Comparison of ENCODE assay signal across 9 cellular contexts in genomic region chr19:13986348-13986904, GRCh38. TPM values are rescaled to one million over a fixed set of nuclear protein-coding genes. Genes with fewer than 3 reads are reported as not detected.
DNase-seq lines count a peak whose midpoint lies in the region; ATAC-seq, FAIRE-seq and TF ChIP-seq lines count a peak whose summit lies in the region.
"Had no signal": no experiment of that assay in that cellular context is flagged by ENCODE, and none has a peak within 500 bp of the region (broad histone marks: within the 10 kb centered on the region; RNA-seq: fewer than 3 reads in every experiment).

No MANE protein-coding gene starts in this region.

- peaks cover 14% of the 10 kb centered on the region for H3K4me1 Mint-ChIP-seq in chondrocyte (ENCODE audit: low read depth)

- TF ChIP-seq CTCF in chondrocyte (IDR thresholded peaks at IDR 0.05): no peak

- TF ChIP-seq POLR2A in GM12891 (IDR thresholded peaks at IDR 0.05; ENCODE audit: low read depth, low read length): peak; percentile 20; the same call in 1 of the 2 replicates

- peak overlapping the region; percentile 79 for H3K27ac Mint-ChIP-seq in chondrocyte (ENCODE audit: unreplicated experiment)

- peak; percentile 99 for FAIRE-seq in GM12891 (lab: Jason Lieb, UNC)

- peaks cover 4% of the 10 kb centered on the region for H3K36me3 Mint-ChIP-seq in chondrocyte (ENCODE audit: low read depth)

- H3K9me3 Mint-ChIP-seq in chondrocyte (ENCODE audit: low read depth): no peaks in the 10 kb centered on the region

- H3K4me3 Mint-ChIP-seq in chondrocyte (ENCODE audit: unreplicated experiment): peak overlapping the region; percentile 25

- ATAC-seq in HG02588 (IDR thresholded peaks at IDR 0.05; ENCODE audit: unreplicated experiment): peak; percentile 73

- DNase-seq in GM12891 (ENCODE audit: insufficient read length, low spot score) (peak; percentile 100), NCI-H1436 (lab: John Stamatoyannopoulos, UW) (peak; percentile 73), chondrocyte (ENCODE audit: low spot score) (no peak), left kidney (ENCODE audit: low read depth, low spot score) (peak; percentile 87), GOT3 (lab: John Stamatoyannopoulos, UW) (no peak)
- peak; percentile 92 to 97 (median 96) for DNase-seq in activated CD4-positive, CD25-positive, alpha-beta regulatory T cell (lab: John Stamatoyannopoulos, UW)
- peak; percentile 99 for DNase-seq in stimulated activated CD4-positive, alpha-beta T cell treated with anti-CD3 and anti-CD28 coated beads, Interleukin-4, amount 100 ng/mL, for 24 hours

- H3K27me3 Mint-ChIP-seq in chondrocyte (ENCODE audit: low read depth): no peaks in the 10 kb centered on the region

TF ChIP-seq in GM12891, 5 proteins besides CTCF, POLR2A, EP300 and RAD21:
- no peak; the same call in 1 of the 2 replicates for TF ChIP-seq TAF1 (IDR thresholded peaks at IDR 0.05; ENCODE audit: low read depth, low read length)
- TF ChIP-seq SPI1 (IDR thresholded peaks at IDR 0.05; ENCODE audit: low read depth, low read length): peak; percentile 84
- peak; percentile 60 for TF ChIP-seq PAX5 (IDR thresholded peaks at IDR 0.05; ENCODE audit: insufficient read depth, low read length, severe bottlenecking)
- TF ChIP-seq POU2F2 (IDR thresholded peaks at IDR 0.05; ENCODE audit: low read depth, low read length): peak; percentile 20; the same call in 1 of the 2 replicates
- peak; percentile 58; the same call in 1 of the 2 replicates for TF ChIP-seq POLR2AphosphoS5 (IDR thresholded peaks at IDR 0.05; ENCODE audit: low read depth, low read length)

RNA-seq across cellular contexts. Expression of gene RFX1, which starts 19.7 kb away (rescaled TPM):
- polyA plus RNA-seq in GM12891 (2012; ENCODE audit: low read depth, missing spikeins): 3.4 TPM
- 9.1 to 9.4 TPM (median 9.4 TPM) in 3 replicates for total RNA-seq in chondrocyte

RNA-seq across cellular contexts. Expression of gene DCAF15, which starts 34.1 kb away (rescaled TPM):
- polyA plus RNA-seq in GM12891 (2012; ENCODE audit: low read depth, missing spikeins): 30.0 TPM
- 20.7 to 21.5 TPM (median 21.0 TPM) in 3 replicates for total RNA-seq in chondrocyte

RNA-seq across cellular contexts. Expression of gene RLN3, which starts 41.5 kb away (rescaled TPM):
- polyA plus RNA-seq in GM12891 (2012; ENCODE audit: low read depth, missing spikeins): not detected
- not detected in 3 replicates for total RNA-seq in chondrocyte
- total RNA-seq: epithelial cell of proximal tubule had no signal

RNA-seq across cellular contexts. Expression of gene IL27RA, which starts 45.1 kb away (rescaled TPM):
- 18.4 TPM for polyA plus RNA-seq in GM12891 (2012; ENCODE audit: low read depth, missing spikeins)
- 2.5 to 3.0 TPM (median 2.9 TPM) in 3 replicates for total RNA-seq in chondrocyte

RNA-seq across cellular contexts. Expression of gene PODNL1, which starts 48.2 kb away (rescaled TPM):
- polyA plus RNA-seq in GM12891 (2012; ENCODE audit: low read depth, missing spikeins): 0.08 TPM
- total RNA-seq in chondrocyte: 5.7 to 8.9 TPM (median 8.7 TPM) in 3 replicates

Comparison
In these comparisons a context has a peak if more than half of its experiments do, and no peak if none do; other contexts are left out.
1. DNase-seq: peak in GM12891 (single experiment), NCI-H1436 (single experiment), activated CD4-positive, CD25-positive, alpha-beta regulatory T cell (4 of 4), left kidney (single experiment) and stimulated activated CD4-positive, alpha-beta T cell treated with anti-CD3 and anti-CD28 coated beads, Interleukin-4, amount 100 ng/mL, for 24 hours (single experiment); none in chondrocyte (single experiment) and GOT3 (single experiment).